Comparison of ENCODE assay signal across 8 cellular contexts in genomic region chr6:57172136-57173055, GRCh38. TPM values are rescaled to one million over a fixed set of nuclear protein-coding genes. Genes with fewer than 3 reads are reported as not detected.
DNase-seq lines count a peak whose midpoint lies in the region; ATAC-seq and TF ChIP-seq lines count a peak whose summit lies in the region.

Gene BAG2, plus strand, starts transcription at chr6:57172326. Its CDS starts 372 bp downstream, at chr6:57172698.

- no peak within 1 kb of the TSS for H2AK5ac ChIP-seq in H9 (ENCODE audit: insufficient read length, low read length)

- TF ChIP-seq CTCF in H9 (conservative IDR thresholded peaks at IDR 0.05), result peak; percentile 33; the same call in 2 of the 3 replicates
- TF ChIP-seq CTCF in gastroesophageal sphincter (IDR thresholded peaks at IDR 0.05), result peak in 3 of 4 experiments; percentile 41 to 65 (median 46)

- H2BK20ac ChIP-seq in H9 (ENCODE audit: low read depth, low read length, poor library complexity, severe bottlenecking), result no peak within 1 kb of the TSS

- peak within 1 kb of the TSS; percentile 83 to 94 for H3K4me3 Mint-ChIP-seq in H9

- peak within 1 kb of the TSS; percentile 27 for H2AFZ ChIP-seq in H9 (ENCODE audit: low read length)

- H4K91ac ChIP-seq in H9 (ENCODE audit: insufficient read length, low read depth, low read length), result no peak within 1 kb of the TSS

- H3K27me3 ChIP-seq in H9 (ENCODE audit: insufficient read depth, low read length) (no peaks in the 10 kb centered on the region; the same call in 1 of the 2 replicates), MG63 (no peaks in the 10 kb centered on the region), SJSA1 (replicated peaks) (no peaks in the 10 kb centered on the region), gastroesophageal sphincter (no peaks in the 10 kb centered on the region)

- no peak for TF ChIP-seq EP300 in gastroesophageal sphincter (IDR thresholded peaks at IDR 0.05)

- ATAC-seq in gastroesophageal sphincter, result peak; percentile 92

- peak within 1 kb of the TSS; percentile 95 for H3K4me2 ChIP-seq in H9 (ENCODE audit: insufficient read depth, insufficient read length, low read length)

- H2BK15ac ChIP-seq in H9 (ENCODE audit: low read depth, low read length), result no peak within 1 kb of the TSS

- H3K4me3 ChIP-seq in MG63 (peak within 1 kb of the TSS; percentile 68), SJSA1 (peak within 1 kb of the TSS; percentile 80), gastroesophageal sphincter (peak within 1 kb of the TSS; percentile 73 to 74)

- H3K14ac ChIP-seq in H9 (ENCODE audit: insufficient read depth, low read length), result peak within 1 kb of the TSS; percentile 75; the same call in 1 of the 2 replicates

- H4K20me1 ChIP-seq in H9 (ENCODE audit: control insufficient read depth, insufficient read depth, insufficient read length), result no peaks in the 10 kb centered on the region

- no peak within 1 kb of the TSS for H3T11ph ChIP-seq in H9 (ENCODE audit: low read length)

- H3K23ac ChIP-seq in H9 (ENCODE audit: insufficient read length, low read depth, low read length), result no peak within 1 kb of the TSS

- peaks cover 25% of the 10 kb centered on the region for H3K36me3 ChIP-seq in MG63
- peaks cover 46% of the 10 kb centered on the region for H3K36me3 ChIP-seq in SJSA1
- H3K36me3 ChIP-seq in gastroesophageal sphincter, result peaks cover 0 to 8% of the 10 kb centered on the region in 2 donors

- DNase-seq in GF-D8 (lab: John Stamatoyannopoulos, UW), result peak; percentile 84
- peak; percentile 84 for DNase-seq in H9
- peak; percentile 91 for DNase-seq in MG63
- DNase-seq in SJSA1 (ENCODE audit: low read depth in 1 of 2, low spot score in 2 of 2), result peak; percentile 96
- peak; percentile 90 for DNase-seq in activated naive CD4-positive, alpha-beta T cell treated with Interleukin-2 at 50 U/mL for 16 hours
- peak; percentile 78 for DNase-seq in non-pigmented ciliary epithelial cell (ENCODE audit: low read depth)
- peak; percentile 62 for DNase-seq in superior temporal gyrus (ENCODE audit: extremely low spot score)

- H3K79me1 ChIP-seq in H9 (ENCODE audit: insufficient read depth, low read depth, low read length, poor library complexity, severe bottlenecking), result no peaks in the 10 kb centered on the region

- H2BK12ac ChIP-seq in H9 (ENCODE audit: insufficient read length, low read depth, low read length), result no peak within 1 kb of the TSS

- H3K79me2 ChIP-seq in H9 (ENCODE audit: insufficient read depth, low read length), result peaks cover 11% of the 10 kb centered on the region; the same call in 1 of the 2 replicates

- H3K18ac ChIP-seq in H9 (ENCODE audit: insufficient read length, low read depth, low read length), result peak within 1 kb of the TSS; percentile 68

- H3K9ac ChIP-seq in H9 (ENCODE audit: extremely low read depth, insufficient read length, low read length), result peak within 1 kb of the TSS; percentile 76

- H4K5ac ChIP-seq in H9 (ENCODE audit: insufficient read length, low read depth, low read length), result no peak within 1 kb of the TSS

- peaks cover 34 to 41% of the 10 kb centered on the region in 2 experiments for H3K4me1 Mint-ChIP-seq in H9

- H3K9me3 ChIP-seq in H9 (ENCODE audit: control insufficient read depth, low read depth, low read length) (no peaks in the 10 kb centered on the region), MG63 (no peaks in the 10 kb centered on the region), SJSA1 (replicated peaks) (no peaks in the 10 kb centered on the region), gastroesophageal sphincter (no peaks in the 10 kb centered on the region)

- no peaks in the 10 kb centered on the region; a peak in 2 of 7 replicates for H3K36me3 Mint-ChIP-seq in H9 (ENCODE audit: insufficient read depth in 1 of 3, low read depth in 3 of 3)

- no peak within 1 kb of the TSS for H4K8ac ChIP-seq in H9 (replicated peaks; ENCODE audit: insufficient read length, low read depth, low read length)

- no peak within 1 kb of the TSS for H3K56ac ChIP-seq in H9 (ENCODE audit: insufficient read length, low read depth, low read length)

- peak; percentile 80 to 82 for TF ChIP-seq POLR2A in gastroesophageal sphincter (IDR thresholded peaks at IDR 0.05)

- H3K27ac Mint-ChIP-seq in H9, result peak within 1 kb of the TSS; percentile 17 to 60 (median 55); a peak in 5 of 7 replicates

- H3K27me3 Mint-ChIP-seq in H9 (ENCODE audit: low read depth), result no peaks in the 10 kb centered on the region

- no peaks in the 10 kb centered on the region; a peak in 1 of 5 replicates for H3K9me3 Mint-ChIP-seq in H9

- no peak within 1 kb of the TSS; the same call in 1 of the 2 replicates for H3K4ac ChIP-seq in H9 (ENCODE audit: low read depth, low read length)

- H2BK5ac ChIP-seq in H9 (ENCODE audit: insufficient read length, low read length), result no peak within 1 kb of the TSS

- WGBS in H9 (ENCODE audit: extremely low coverage, insufficient read length, low lambda C conversion rate), result no CpG with 5 or more reads among the region's 97 CpGs
- 1% methylated on average over 9 of the region's 97 CpGs; no CpG with 5 or more reads in 1 of the 2 donors for WGBS in gastroesophageal sphincter (ENCODE audit: low coverage in 1 of 2), 2 donors

- H3K27ac ChIP-seq in H9 (ENCODE audit: insufficient read length, low read depth, low read length) (no peak within 1 kb of the TSS), SJSA1 (peak within 1 kb of the TSS; percentile 82), gastroesophageal sphincter (peak within 1 kb of the TSS; percentile 79 to 98 (median 96))

- H2BK120ac ChIP-seq in H9 (ENCODE audit: low read depth, low read length, poor library complexity, severe bottlenecking), result no peak within 1 kb of the TSS

- H3K4me1 ChIP-seq in H9 (ENCODE audit: insufficient read depth, low read length) (no peaks in the 10 kb centered on the region), SJSA1 (replicated peaks) (0 out of 2 replicates have a peak, but pooled peaks cover 8% of the 10 kb centered on the region), gastroesophageal sphincter (peaks cover 8 to 39% (median 11%) of the 10 kb centered on the region in 3 donors)

- H3K23me2 ChIP-seq in H9 (ENCODE audit: insufficient read length, low read depth, low read length, poor library complexity, severe bottlenecking), result peaks cover 11% of the 10 kb centered on the region

RNA-seq across cellular contexts. Expression of gene BAG2, which starts in this region (rescaled TPM):
- total RNA-seq in H9 (2021) (8.2 and 8.4 TPM in 2 replicates), gastroesophageal sphincter (10 to 100 TPM; 40.8 to 50.6 (median 46.3) TPM)
- 12.3 and 14.3 TPM in 2 replicates for total RNA-seq in MG63 (2014; rRNA removed; shearing (Covaris generic); ENCODE audit: low replicate concordance)
- total RNA-seq in SJSA1 (2014; rRNA removed; shearing (Covaris generic)), result 22.7 and 32.8 TPM in 2 replicates
